1 cellular context compared by ENCODE assay signal in the genomic region with DNA sequence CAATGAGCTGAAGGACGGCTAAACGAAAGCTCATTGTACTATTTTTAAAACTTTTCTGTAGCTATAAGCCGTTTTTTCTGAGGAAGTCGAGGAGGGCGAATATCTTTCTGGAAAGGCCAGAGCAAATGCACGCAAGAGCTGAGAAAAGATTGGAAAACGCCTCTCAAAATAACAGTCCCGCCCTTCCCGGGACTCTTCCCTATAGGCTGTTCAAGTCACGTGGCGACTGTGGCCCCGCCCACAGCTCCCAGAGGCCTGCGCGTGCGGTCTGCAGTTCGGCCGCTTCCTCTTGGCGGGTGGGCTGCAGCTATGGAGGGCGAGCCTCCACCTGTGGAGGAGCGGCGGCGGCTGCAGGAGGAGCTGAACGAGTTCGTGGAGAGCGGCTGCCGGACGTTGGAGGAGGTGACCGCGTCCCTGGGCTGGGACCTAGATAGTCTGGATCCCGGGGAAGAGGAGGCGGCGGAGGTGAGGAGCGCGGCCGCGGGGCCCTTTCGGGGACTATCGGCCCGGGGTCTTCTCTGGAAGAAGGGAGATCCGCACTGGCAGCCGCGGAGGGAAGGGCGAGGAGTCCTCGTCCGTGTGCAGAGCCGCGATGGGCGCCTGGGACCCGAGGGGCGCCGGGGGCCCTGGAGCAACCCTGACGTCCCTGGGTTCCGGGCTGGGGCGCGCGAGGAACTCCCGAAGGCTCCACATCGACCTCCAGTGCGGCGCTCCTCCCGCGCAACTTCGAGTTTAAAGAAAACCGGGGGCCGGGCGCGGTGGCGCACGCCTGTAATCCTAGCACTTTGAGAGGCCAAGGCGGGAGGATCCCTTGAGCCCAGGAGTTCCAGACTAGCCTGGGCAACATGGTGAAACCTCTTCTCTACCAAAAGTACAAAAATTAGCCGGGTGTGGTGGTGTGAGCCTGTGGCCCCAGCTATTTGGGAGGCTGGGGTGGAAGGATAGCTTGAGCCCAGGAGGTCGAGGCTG.
TF ChIP-seq lines count a peak whose summit lies in the region.

A gene with protein sequence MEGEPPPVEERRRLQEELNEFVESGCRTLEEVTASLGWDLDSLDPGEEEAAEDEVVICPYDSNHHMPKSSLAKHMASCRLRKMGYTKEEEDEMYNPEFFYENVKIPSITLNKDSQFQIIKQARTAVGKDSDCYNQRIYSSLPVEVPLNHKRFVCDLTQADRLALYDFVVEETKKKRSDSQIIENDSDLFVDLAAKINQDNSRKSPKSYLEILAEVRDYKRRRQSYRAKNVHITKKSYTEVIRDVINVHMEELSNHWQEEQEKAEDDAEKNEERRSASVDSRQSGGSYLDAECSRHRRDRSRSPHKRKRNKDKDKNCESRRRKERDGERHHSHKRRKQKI (plus strand): TSS at position 250 of the 969 bp plus-strand sequence. CDS start 60 bp downstream, at position 310.

TF ChIP-seq in HepG2, 621 proteins besides CTCF, POLR2A, EP300 and RAD21 (continued from another document and continues in another):
- TF ChIP-seq, protein P1, sequence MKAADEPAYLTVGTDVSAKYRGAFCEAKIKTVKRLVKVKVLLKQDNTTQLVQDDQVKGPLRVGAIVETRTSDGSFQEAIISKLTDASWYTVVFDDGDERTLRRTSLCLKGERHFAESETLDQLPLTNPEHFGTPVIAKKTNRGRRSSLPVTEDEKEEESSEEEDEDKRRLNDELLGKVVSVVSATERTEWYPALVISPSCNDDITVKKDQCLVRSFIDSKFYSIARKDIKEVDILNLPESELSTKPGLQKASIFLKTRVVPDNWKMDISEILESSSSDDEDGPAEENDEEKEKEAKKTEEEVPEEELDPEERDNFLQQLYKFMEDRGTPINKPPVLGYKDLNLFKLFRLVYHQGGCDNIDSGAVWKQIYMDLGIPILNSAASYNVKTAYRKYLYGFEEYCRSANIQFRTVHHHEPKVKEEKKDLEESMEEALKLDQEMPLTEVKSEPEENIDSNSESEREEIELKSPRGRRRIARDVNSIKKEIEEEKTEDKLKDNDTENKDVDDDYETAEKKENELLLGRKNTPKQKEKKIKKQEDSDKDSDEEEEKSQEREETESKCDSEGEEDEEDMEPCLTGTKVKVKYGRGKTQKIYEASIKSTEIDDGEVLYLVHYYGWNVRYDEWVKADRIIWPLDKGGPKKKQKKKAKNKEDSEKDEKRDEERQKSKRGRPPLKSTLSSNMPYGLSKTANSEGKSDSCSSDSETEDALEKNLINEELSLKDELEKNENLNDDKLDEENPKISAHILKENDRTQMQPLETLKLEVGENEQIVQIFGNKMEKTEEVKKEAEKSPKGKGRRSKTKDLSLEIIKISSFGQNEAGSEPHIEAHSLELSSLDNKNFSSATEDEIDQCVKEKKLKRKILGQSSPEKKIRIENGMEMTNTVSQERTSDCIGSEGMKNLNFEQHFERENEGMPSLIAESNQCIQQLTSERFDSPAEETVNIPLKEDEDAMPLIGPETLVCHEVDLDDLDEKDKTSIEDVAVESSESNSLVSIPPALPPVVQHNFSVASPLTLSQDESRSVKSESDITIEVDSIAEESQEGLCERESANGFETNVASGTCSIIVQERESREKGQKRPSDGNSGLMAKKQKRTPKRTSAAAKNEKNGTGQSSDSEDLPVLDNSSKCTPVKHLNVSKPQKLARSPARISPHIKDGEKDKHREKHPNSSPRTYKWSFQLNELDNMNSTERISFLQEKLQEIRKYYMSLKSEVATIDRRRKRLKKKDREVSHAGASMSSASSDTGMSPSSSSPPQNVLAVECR (CRISPR knock-in tag; IDR thresholded peaks at IDR 0.05; ENCODE audit: borderline replicate concordance), result peak; percentile 93
- TF ChIP-seq NR1H2 (CRISPR knock-in tag; IDR thresholded peaks at IDR 0.05; ENCODE audit: borderline replicate concordance, low read depth) (no peak), MBD4 (IDR thresholded peaks at IDR 0.05; ENCODE audit: borderline replicate concordance, low read length) (no peak), NR3C1 (CRISPR knock-in tag; IDR thresholded peaks at IDR 0.05) (no peak), BORCS8-MEF2B (CRISPR knock-in tag; IDR thresholded peaks at IDR 0.05) (peak; percentile 83), ZNF274 (CRISPR knock-in tag; IDR thresholded peaks at IDR 0.05) (peak; percentile 71), GLI4 (CRISPR knock-in tag; IDR thresholded peaks at IDR 0.05; ENCODE audit: borderline replicate concordance) (peak; percentile 18; the same call in 1 of the 2 replicates), MXI1 (IDR thresholded peaks at IDR 0.05; ENCODE audit: borderline replicate concordance, low read depth, low read length) (peak; percentile 81; the same call in 1 of the 3 replicates), NCOA1 (CRISPR knock-in tag; IDR thresholded peaks at IDR 0.05) (no peak), POLR2G (IDR thresholded peaks at IDR 0.05; ENCODE audit: low read depth, low read length) (peak; percentile 98), FOXA3 (CRISPR knock-in tag; IDR thresholded peaks at IDR 0.05) (no peak; the same call in 1 of the 2 replicates), PPARG (CRISPR knock-in tag; conservative IDR thresholded peaks at IDR 0.05) (no peak), GATAD1 (CRISPR knock-in tag; IDR thresholded peaks at IDR 0.05) (peak; percentile 88), RFXANK (CRISPR knock-in tag; IDR thresholded peaks at IDR 0.05) (0 out of 2 replicates have a peak, but pooled peaks have one; percentile 45), ZNF562 (CRISPR knock-in tag; IDR thresholded peaks at IDR 0.05; ENCODE audit: borderline replicate concordance) (no peak), PTBP1 (IDR thresholded peaks at IDR 0.05; ENCODE audit: low read depth, low read length, poor library complexity, severe bottlenecking) (no peak), SRF (IDR thresholded peaks at IDR 0.05; ENCODE audit: low read depth, low read length) (no peak), MEIS1 (CRISPR knock-in tag; IDR thresholded peaks at IDR 0.05; ENCODE audit: borderline replicate concordance) (peak; percentile 93), RNF2 (conservative IDR thresholded peaks at IDR 0.05; ENCODE audit: low read depth) (no peak), CREM (IDR thresholded peaks at IDR 0.05) (peak; percentile 29; the same call in 1 of the 2 replicates), CREM (CRISPR knock-in tag; IDR thresholded peaks at IDR 0.05) (no peak), RXRA (CRISPR knock-in tag; IDR thresholded peaks at IDR 0.05) (peak; percentile 71), FOXO1 (CRISPR knock-in tag; IDR thresholded peaks at IDR 0.05) (no peak), GTF2F1 (IDR thresholded peaks at IDR 0.05; ENCODE audit: low read length) (no peak), ZC3H4 (CRISPR knock-in tag; IDR thresholded peaks at IDR 0.05; ENCODE audit: borderline replicate concordance) (no peak), JUNB (CRISPR knock-in tag; IDR thresholded peaks at IDR 0.05; ENCODE audit: borderline replicate concordance) (0 out of 2 replicates have a peak, but pooled peaks have one; percentile 32), ZNF138 (CRISPR knock-in tag; IDR thresholded peaks at IDR 0.05; ENCODE audit: low read depth) (peak; percentile 70)
- TF ChIP-seq, protein P2, sequence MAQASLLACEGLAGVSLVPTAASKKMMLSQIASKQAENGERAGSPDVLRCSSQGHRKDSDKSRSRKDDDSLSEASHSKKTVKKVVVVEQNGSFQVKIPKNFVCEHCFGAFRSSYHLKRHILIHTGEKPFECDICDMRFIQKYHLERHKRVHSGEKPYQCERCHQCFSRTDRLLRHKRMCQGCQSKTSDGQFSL (CRISPR knock-in tag; IDR thresholded peaks at IDR 0.05), result no peak
- TF ChIP-seq, protein P3, sequence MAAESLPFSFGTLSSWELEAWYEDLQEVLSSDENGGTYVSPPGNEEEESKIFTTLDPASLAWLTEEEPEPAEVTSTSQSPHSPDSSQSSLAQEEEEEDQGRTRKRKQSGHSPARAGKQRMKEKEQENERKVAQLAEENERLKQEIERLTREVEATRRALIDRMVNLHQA (CRISPR knock-in tag; IDR thresholded peaks at IDR 0.05), result no peak; the same call in 1 of the 2 replicates
- TF ChIP-seq, protein P4, sequence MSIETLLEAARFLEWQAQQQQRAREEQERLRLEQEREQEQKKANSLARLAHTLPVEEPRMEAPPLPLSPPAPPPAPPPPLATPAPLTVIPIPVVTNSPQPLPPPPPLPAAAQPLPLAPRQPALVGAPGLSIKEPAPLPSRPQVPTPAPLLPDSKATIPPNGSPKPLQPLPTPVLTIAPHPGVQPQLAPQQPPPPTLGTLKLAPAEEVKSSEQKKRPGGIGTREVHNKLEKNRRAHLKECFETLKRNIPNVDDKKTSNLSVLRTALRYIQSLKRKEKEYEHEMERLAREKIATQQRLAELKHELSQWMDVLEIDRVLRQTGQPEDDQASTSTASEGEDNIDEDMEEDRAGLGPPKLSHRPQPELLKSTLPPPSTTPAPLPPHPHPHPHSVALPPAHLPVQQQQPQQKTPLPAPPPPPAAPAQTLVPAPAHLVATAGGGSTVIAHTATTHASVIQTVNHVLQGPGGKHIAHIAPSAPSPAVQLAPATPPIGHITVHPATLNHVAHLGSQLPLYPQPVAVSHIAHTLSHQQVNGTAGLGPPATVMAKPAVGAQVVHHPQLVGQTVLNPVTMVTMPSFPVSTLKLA (IDR thresholded peaks at IDR 0.05), result peak; percentile 68
- TF ChIP-seq, protein P5, sequence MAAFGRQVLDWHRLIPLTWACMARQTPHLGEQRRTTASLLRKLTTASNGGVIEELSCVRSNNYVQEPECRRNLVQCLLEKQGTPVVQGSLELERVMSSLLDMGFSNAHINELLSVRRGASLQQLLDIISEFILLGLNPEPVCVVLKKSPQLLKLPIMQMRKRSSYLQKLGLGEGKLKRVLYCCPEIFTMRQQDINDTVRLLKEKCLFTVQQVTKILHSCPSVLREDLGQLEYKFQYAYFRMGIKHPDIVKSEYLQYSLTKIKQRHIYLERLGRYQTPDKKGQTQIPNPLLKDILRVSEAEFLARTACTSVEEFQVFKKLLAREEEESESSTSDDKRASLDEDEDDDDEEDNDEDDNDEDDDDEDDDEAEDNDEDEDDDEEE (CRISPR knock-in tag; IDR thresholded peaks at IDR 0.05), result peak; percentile 95
- TF ChIP-seq, protein P6, sequence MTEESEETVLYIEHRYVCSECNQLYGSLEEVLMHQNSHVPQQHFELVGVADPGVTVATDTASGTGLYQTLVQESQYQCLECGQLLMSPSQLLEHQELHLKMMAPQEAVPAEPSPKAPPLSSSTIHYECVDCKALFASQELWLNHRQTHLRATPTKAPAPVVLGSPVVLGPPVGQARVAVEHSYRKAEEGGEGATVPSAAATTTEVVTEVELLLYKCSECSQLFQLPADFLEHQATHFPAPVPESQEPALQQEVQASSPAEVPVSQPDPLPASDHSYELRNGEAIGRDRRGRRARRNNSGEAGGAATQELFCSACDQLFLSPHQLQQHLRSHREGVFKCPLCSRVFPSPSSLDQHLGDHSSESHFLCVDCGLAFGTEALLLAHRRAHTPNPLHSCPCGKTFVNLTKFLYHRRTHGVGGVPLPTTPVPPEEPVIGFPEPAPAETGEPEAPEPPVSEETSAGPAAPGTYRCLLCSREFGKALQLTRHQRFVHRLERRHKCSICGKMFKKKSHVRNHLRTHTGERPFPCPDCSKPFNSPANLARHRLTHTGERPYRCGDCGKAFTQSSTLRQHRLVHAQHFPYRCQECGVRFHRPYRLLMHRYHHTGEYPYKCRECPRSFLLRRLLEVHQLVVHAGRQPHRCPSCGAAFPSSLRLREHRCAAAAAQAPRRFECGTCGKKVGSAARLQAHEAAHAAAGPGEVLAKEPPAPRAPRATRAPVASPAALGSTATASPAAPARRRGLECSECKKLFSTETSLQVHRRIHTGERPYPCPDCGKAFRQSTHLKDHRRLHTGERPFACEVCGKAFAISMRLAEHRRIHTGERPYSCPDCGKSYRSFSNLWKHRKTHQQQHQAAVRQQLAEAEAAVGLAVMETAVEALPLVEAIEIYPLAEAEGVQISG (CRISPR knock-in tag; IDR thresholded peaks at IDR 0.05), result peak; percentile 73
- TF ChIP-seq, protein P7, sequence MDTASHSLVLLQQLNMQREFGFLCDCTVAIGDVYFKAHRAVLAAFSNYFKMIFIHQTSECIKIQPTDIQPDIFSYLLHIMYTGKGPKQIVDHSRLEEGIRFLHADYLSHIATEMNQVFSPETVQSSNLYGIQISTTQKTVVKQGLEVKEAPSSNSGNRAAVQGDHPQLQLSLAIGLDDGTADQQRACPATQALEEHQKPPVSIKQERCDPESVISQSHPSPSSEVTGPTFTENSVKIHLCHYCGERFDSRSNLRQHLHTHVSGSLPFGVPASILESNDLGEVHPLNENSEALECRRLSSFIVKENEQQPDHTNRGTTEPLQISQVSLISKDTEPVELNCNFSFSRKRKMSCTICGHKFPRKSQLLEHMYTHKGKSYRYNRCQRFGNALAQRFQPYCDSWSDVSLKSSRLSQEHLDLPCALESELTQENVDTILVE (CRISPR knock-in tag; IDR thresholded peaks at IDR 0.05), result peak; percentile 65; the same call in 1 of the 2 replicates
- TF ChIP-seq, protein P8, sequence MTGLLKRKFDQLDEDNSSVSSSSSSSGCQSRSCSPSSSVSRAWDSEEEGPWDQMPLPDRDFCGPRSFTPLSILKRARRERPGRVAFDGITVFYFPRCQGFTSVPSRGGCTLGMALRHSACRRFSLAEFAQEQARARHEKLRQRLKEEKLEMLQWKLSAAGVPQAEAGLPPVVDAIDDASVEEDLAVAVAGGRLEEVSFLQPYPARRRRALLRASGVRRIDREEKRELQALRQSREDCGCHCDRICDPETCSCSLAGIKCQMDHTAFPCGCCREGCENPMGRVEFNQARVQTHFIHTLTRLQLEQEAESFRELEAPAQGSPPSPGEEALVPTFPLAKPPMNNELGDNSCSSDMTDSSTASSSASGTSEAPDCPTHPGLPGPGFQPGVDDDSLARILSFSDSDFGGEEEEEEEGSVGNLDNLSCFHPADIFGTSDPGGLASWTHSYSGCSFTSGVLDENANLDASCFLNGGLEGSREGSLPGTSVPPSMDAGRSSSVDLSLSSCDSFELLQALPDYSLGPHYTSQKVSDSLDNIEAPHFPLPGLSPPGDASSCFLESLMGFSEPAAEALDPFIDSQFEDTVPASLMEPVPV (CRISPR knock-in tag; IDR thresholded peaks at IDR 0.05), result peak; percentile 93
- TF ChIP-seq, protein P9, sequence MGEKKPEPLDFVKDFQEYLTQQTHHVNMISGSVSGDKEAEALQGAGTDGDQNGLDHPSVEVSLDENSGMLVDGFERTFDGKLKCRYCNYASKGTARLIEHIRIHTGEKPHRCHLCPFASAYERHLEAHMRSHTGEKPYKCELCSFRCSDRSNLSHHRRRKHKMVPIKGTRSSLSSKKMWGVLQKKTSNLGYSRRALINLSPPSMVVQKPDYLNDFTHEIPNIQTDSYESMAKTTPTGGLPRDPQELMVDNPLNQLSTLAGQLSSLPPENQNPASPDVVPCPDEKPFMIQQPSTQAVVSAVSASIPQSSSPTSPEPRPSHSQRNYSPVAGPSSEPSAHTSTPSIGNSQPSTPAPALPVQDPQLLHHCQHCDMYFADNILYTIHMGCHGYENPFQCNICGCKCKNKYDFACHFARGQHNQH (CRISPR knock-in tag; IDR thresholded peaks at IDR 0.05), result peak; percentile 64; the same call in 1 of the 2 replicates
